1 cellular context compared by ENCODE assay signal in genomic region chr19:7942981-7943443, GRCh38.
TF ChIP-seq lines count a peak whose summit lies in the region.

No MANE protein-coding gene starts in this region.

TF ChIP-seq in HCT116, 20 proteins besides CTCF, POLR2A, EP300 and RAD21 (continued from another document):
- TF ChIP-seq YY1 (IDR thresholded peaks at IDR 0.05; ENCODE audit: extremely low read depth, insufficient replicate concordance, low read depth, low read length) (no peak), ZNF274 (IDR thresholded peaks at IDR 0.05; ENCODE audit: low read depth, low read length) (no peak), EZH2 (IDR thresholded peaks at IDR 0.05) (no peak), REST (IDR thresholded peaks at IDR 0.05; ENCODE audit: low read depth) (no peak), TCF7L2 (IDR thresholded peaks at IDR 0.05; ENCODE audit: borderline replicate concordance, extremely low read depth, insufficient read depth, insufficient read length) (no peak)
